ENCODE assay signal across 23 cellular contexts in genomic region chr1:100073531-100073930, GRCh38.
"Had no signal": no experiment of that assay in that cellular context is flagged by ENCODE, and none has a peak within 500 bp of the region (broad histone marks: within the 10 kb centered on the region; RNA-seq: fewer than 3 reads in every experiment).

No MANE protein-coding gene starts in this region.

- H3K9ac ChIP-seq: SK-N-SH had no signal

- H3K9me2 ChIP-seq: SK-N-SH had no signal

- ATAC-seq: activated CD4-positive, alpha-beta T cell treated with anti-CD3 and anti-CD28 coated beads for 36 hours; activated CD8-positive, alpha-beta T cell treated with anti-CD3 and anti-CD28 coated beads for 36 hours; activated T-cell treated with anti-CD3 and anti-CD28 coated beads, Interleukin-2, amount 50 U/mL, for 72 hours had no signal

- DNase-seq: activated CD4-positive, alpha-beta T cell treated with anti-CD3 and anti-CD28 coated beads for 36 hours; activated CD8-positive, alpha-beta memory T cell treated with anti-CD3 and anti-CD28 coated beads, Interleukin-2, amount 50 U/mL, for 4 hours; activated CD8-positive, alpha-beta T cell treated with anti-CD3 and anti-CD28 coated beads for 36 hours; activated naive CD4-positive, alpha-beta T cell; activated naive CD8-positive, alpha-beta T cell treated with anti-CD3 and anti-CD28 coated beads, Interleukin-2, amount 10 ng/mL, durations not matched to agents 7 days and 5 days; activated T-cell treated with anti-CD3 and anti-CD28 coated beads, Interleukin-2, amount 50 U/mL, for 72 hours; aorta; KG1; MV-4-11; NCI-H1092 treated with DMSO at 0.1 percent for 48 hours; NCI-H1436; NCI-H1694 treated with DMSO at 0.1 percent for 48 hours; NCI-H2029 treated with DMSO at 0.1 percent for 48 hours; NCI-H446; NCI-H524; Peyer's patch; Right ventricle myocardium superior; SJCRH30; SK-N-SH; T-helper 1 cell; WERI-Rb-1 had no signal

- H3K27me3 ChIP-seq: Peyer's patch, SJCRH30 had no signal

- H3K27me3 Mint-ChIP-seq: activated CD4-positive, alpha-beta T cell treated with anti-CD3 and anti-CD28 coated beads for 36 hours; activated CD8-positive, alpha-beta T cell treated with anti-CD3 and anti-CD28 coated beads for 36 hours; activated naive CD8-positive, alpha-beta T cell treated with anti-CD3 and anti-CD28 coated beads, Interleukin-2, amount 10 ng/mL, durations not matched to agents 7 days and 5 days; brain had no signal

- H3K9me3 Mint-ChIP-seq: activated CD8-positive, alpha-beta T cell treated with anti-CD3 and anti-CD28 coated beads for 36 hours; activated naive CD8-positive, alpha-beta T cell treated with anti-CD3 and anti-CD28 coated beads, Interleukin-2, amount 10 ng/mL, durations not matched to agents 7 days and 5 days; activated T-cell treated with anti-CD3 and anti-CD28 coated beads, Interleukin-2, amount 50 U/mL, for 72 hours; brain had no signal

- H3K4me3 ChIP-seq: Peyer's patch, SJCRH30 had no signal

- H3K27ac Mint-ChIP-seq: activated CD4-positive, alpha-beta T cell treated with anti-CD3 and anti-CD28 coated beads for 36 hours; activated naive CD8-positive, alpha-beta T cell treated with anti-CD3 and anti-CD28 coated beads, Interleukin-2, amount 10 ng/mL, durations not matched to agents 7 days and 5 days had no signal

- H3K9me3 ChIP-seq: Peyer's patch, SJCRH30, SK-N-SH had no signal

- H3K4me2 ChIP-seq: SK-N-SH had no signal

- H3K4me3 Mint-ChIP-seq: activated CD4-positive, alpha-beta T cell treated with anti-CD3 and anti-CD28 coated beads for 36 hours; activated CD8-positive, alpha-beta T cell treated with anti-CD3 and anti-CD28 coated beads for 36 hours; activated naive CD8-positive, alpha-beta T cell treated with anti-CD3 and anti-CD28 coated beads, Interleukin-2, amount 10 ng/mL, durations not matched to agents 7 days and 5 days; activated T-cell treated with anti-CD3 and anti-CD28 coated beads, Interleukin-2, amount 50 U/mL, for 72 hours; brain had no signal

- H3K27ac ChIP-seq: Peyer's patch, RWPE1, SJCRH30, WERI-Rb-1 had no signal

- H3K4me1 ChIP-seq: Peyer's patch, SJCRH30 had no signal
